Comparison of ENCODE assay signal across 20 cellular contexts in genomic region chr15:39461536-39462140, GRCh38.
DNase-seq lines count a peak whose midpoint lies in the region; ATAC-seq, FAIRE-seq and TF ChIP-seq lines count a peak whose summit lies in the region.
"Had no signal": no experiment of that assay in that cellular context is flagged by ENCODE, and none has a peak within 500 bp of the region (broad histone marks: within the 10 kb centered on the region; RNA-seq: fewer than 3 reads in every experiment).

No MANE protein-coding gene starts in this region.

- H3K4me1 Mint-ChIP-seq in nephron (peaks cover 20% of the 10 kb centered on the region), progenitor cell of endocrine pancreas (ENCODE audit: low read depth) (no peaks in the 10 kb centered on the region)
- H3K4me1 Mint-ChIP-seq in activated T-helper 2 cell treated with anti-CD3 and anti-CD28 coated beads, Interferon-gamma antibody, Interleukin-2, Interleukin-4, amounts not matched to agents 10 μg/mL and 5 μg/mL and 100 μg/mL, durations not matched to agents 14 hours and 24 hours and 36 hours (ENCODE audit: low read depth) = no peaks in the 10 kb centered on the region

- H3K27me3 ChIP-seq in liver (ENCODE audit: control insufficient read depth in 4 of 4, insufficient read depth in 4 of 4, low read length in 3 of 4) (no peaks in the 10 kb centered on the region), HepG2 (ENCODE audit: control insufficient read depth in 1 of 2, insufficient read depth in 2 of 2, low read length in 2 of 2) (no peaks in the 10 kb centered on the region; a peak in 1 of 5 replicates)
- H3K27me3 ChIP-seq: brain microvascular endothelial cell, upper lobe of right lung had no signal

- H3K27ac Mint-ChIP-seq in nephron = peak overlapping the region; percentile 38 to 87 (median 78)
- no peak overlapping the region for H3K27ac Mint-ChIP-seq in activated T-helper 2 cell treated with anti-CD3 and anti-CD28 coated beads, Interferon-gamma antibody, Interleukin-2, Interleukin-4, amounts not matched to agents 10 μg/mL and 5 μg/mL and 100 μg/mL, durations not matched to agents 14 hours and 24 hours and 36 hours
- H3K27ac Mint-ChIP-seq in progenitor cell of endocrine pancreas = no peak overlapping the region
- H3K27ac Mint-ChIP-seq: activated naive CD4-positive, alpha-beta T cell treated with anti-CD3 and anti-CD28 coated beads, Interleukin-2, amount 50 U/mL, for 72 hours; activated T-cell treated with anti-CD3 and anti-CD28 coated beads, Interleukin-2, amount 50 U/mL, for 24 hours; stimulated activated naive CD8-positive, alpha-beta T cell treated with anti-CD3 and anti-CD28 coated beads, Interleukin-15, Interleukin-2, amounts not matched to agents 100 ng/mL and 50 ng/mL, for 24 hours had no signal

- H3K36me3 ChIP-seq in liver (ENCODE audit: control insufficient read depth in 4 of 4, insufficient read depth in 3 of 4, low read depth in 1 of 4, low read length in 3 of 4) (no peaks in the 10 kb centered on the region), HepG2 (replicated peaks in 1 of 2; ENCODE audit: control insufficient read depth in 1 of 2, insufficient read depth in 2 of 2, low read length in 2 of 2) (no peaks in the 10 kb centered on the region)
- H3K36me3 ChIP-seq: brain microvascular endothelial cell, prostate gland, upper lobe of right lung had no signal

- FAIRE-seq in HepG2 (lab: Jason Lieb, UNC) = no peak
- FAIRE-seq: A549 had no signal

- no TSS peak for BruUV-seq in HepG2 (replicated peaks; lab: Mats Ljungman, UMichigan)

- peak overlapping the region in 1 of 2 donors; percentile 17 for H3K27ac ChIP-seq in liver (ENCODE audit: low read depth in 1 of 2, low read length in 2 of 2)
- no peak overlapping the region for H3K27ac ChIP-seq in HepG2 (ENCODE audit: extremely low read length, insufficient read depth, low read length)
- H3K27ac ChIP-seq: A549, prostate gland, RWPE1, upper lobe of right lung had no signal

- no peak for TF ChIP-seq EP300 in HepG2 (IDR thresholded peaks at IDR 0.05; ENCODE audit: low read depth in 2 of 2, low read length in 2 of 2)
- TF ChIP-seq EP300 in HepG2 (CRISPR knock-in tag; IDR thresholded peaks at IDR 0.05; ENCODE audit: borderline replicate concordance) = no peak

- in situ Hi-C loops in HepG2 (cut with HindIII; ENCODE audit: extremely low pct_ligation_motif_present, low pct_unique_long_range_greater_than_20kb) = no loop called here

- H3K9ac ChIP-seq in liver (ENCODE audit: low read depth in 1 of 2, low read length in 2 of 2) (no peak overlapping the region), HepG2 (ENCODE audit: insufficient read depth, low read depth, low read length) (no peak overlapping the region)

- no peak overlapping the region for H3K4me2 ChIP-seq in HepG2 (ENCODE audit: low read depth, low read length)
- H3K4me2 ChIP-seq: A549 had no signal

- POLR2A ChIA-PET in HepG2 (lab: Yijun Ruan, JAX) = no interaction called here

- H3K4me1 ChIP-seq in liver (ENCODE audit: control insufficient read depth in 4 of 4, insufficient read depth in 4 of 4, low read length in 3 of 4) = no peaks in the 10 kb centered on the region
- H3K4me1 ChIP-seq in HepG2 (ENCODE audit: insufficient read depth, low read length) = peaks cover 4% of the 10 kb centered on the region
- H3K4me1 ChIP-seq: A549, prostate gland had no signal

- DNase-seq in HepG2 (ENCODE audit: low spot score) = no peak
- DNase-seq in Right ventricle myocardium inferior (ENCODE audit: missing footprints) = peak; percentile 68
- no peak for DNase-seq in activated T-helper 2 cell treated with anti-CD3 and anti-CD28 coated beads, Interferon-gamma antibody, Interleukin-2, Interleukin-4, amounts not matched to agents 10 μg/mL and 5 μg/mL and 100 μg/mL, durations not matched to agents 14 hours and 24 hours and 36 hours (ENCODE audit: low spot score)
- no peak for DNase-seq in progenitor cell of endocrine pancreas (ENCODE audit: low spot score, unreplicated experiment)
- DNase-seq: activated T-cell treated with anti-CD3 and anti-CD28 coated beads, Interleukin-2, amount 50 U/mL, for 24 hours; brain microvascular endothelial cell; DMS53; H7; upper lobe of right lung had no signal

- peaks cover 5% of the 10 kb centered on the region for H3K27me3 Mint-ChIP-seq in nephron (ENCODE audit: low read depth)
- H3K27me3 Mint-ChIP-seq in activated T-helper 2 cell treated with anti-CD3 and anti-CD28 coated beads, Interferon-gamma antibody, Interleukin-2, Interleukin-4, amounts not matched to agents 10 μg/mL and 5 μg/mL and 100 μg/mL, durations not matched to agents 14 hours and 24 hours and 36 hours (ENCODE audit: low read depth) = peaks cover 8% of the 10 kb centered on the region
- no peaks in the 10 kb centered on the region for H3K27me3 Mint-ChIP-seq in progenitor cell of endocrine pancreas
- H3K27me3 Mint-ChIP-seq: stimulated activated naive CD8-positive, alpha-beta T cell treated with anti-CD3 and anti-CD28 coated beads, Interleukin-15, Interleukin-2, amounts not matched to agents 100 ng/mL and 50 ng/mL, for 24 hours had no signal

- no peaks in the 10 kb centered on the region for H4K20me1 ChIP-seq in HepG2 (ENCODE audit: insufficient read depth, low read length)

- H3K36me3 Mint-ChIP-seq in nephron (ENCODE audit: low read depth) = no peaks in the 10 kb centered on the region
- H3K36me3 Mint-ChIP-seq in activated T-helper 2 cell treated with anti-CD3 and anti-CD28 coated beads, Interferon-gamma antibody, Interleukin-2, Interleukin-4, amounts not matched to agents 10 μg/mL and 5 μg/mL and 100 μg/mL, durations not matched to agents 14 hours and 24 hours and 36 hours (ENCODE audit: low read depth) = no peaks in the 10 kb centered on the region
- no peaks in the 10 kb centered on the region for H3K36me3 Mint-ChIP-seq in progenitor cell of endocrine pancreas (ENCODE audit: insufficient read depth)
- H3K36me3 Mint-ChIP-seq: activated naive CD4-positive, alpha-beta T cell treated with anti-CD3 and anti-CD28 coated beads, Interleukin-2, amount 50 U/mL, for 72 hours had no signal

- TF ChIP-seq RAD21 in liver (IDR thresholded peaks at IDR 0.05) (peak in 1 of 2 donors; percentile 20), HepG2 (CRISPR knock-in tag; IDR thresholded peaks at IDR 0.05) (no peak)

- CTCF ChIA-PET in HepG2 (lab: Yijun Ruan, JAX; ENCODE audit: low intra/inter-chr PET ratio, low total read pairs) = no interaction called here

- TF ChIP-seq POLR2A in HepG2 (IDR thresholded peaks at IDR 0.05; ENCODE audit: insufficient read depth in 1 of 2, low read depth in 2 of 2, low read length in 2 of 2) = no peak

- H3K4me3 Mint-ChIP-seq in nephron (no peak overlapping the region), progenitor cell of endocrine pancreas (ENCODE audit: low read depth) (no peak overlapping the region)
- no peak overlapping the region for H3K4me3 Mint-ChIP-seq in activated T-helper 2 cell treated with anti-CD3 and anti-CD28 coated beads, Interferon-gamma antibody, Interleukin-2, Interleukin-4, amounts not matched to agents 10 μg/mL and 5 μg/mL and 100 μg/mL, durations not matched to agents 14 hours and 24 hours and 36 hours (ENCODE audit: low read depth)
- H3K4me3 Mint-ChIP-seq: activated T-cell treated with anti-CD3 and anti-CD28 coated beads, Interleukin-2, amount 50 U/mL, for 24 hours; CD14-positive monocyte; stimulated activated naive CD8-positive, alpha-beta T cell treated with anti-CD3 and anti-CD28 coated beads, Interleukin-15, Interleukin-2, amounts not matched to agents 100 ng/mL and 50 ng/mL, for 24 hours had no signal

- no peak overlapping the region for H2AFZ ChIP-seq in HepG2 (ENCODE audit: low read length)

- H3K9me3 Mint-ChIP-seq in nephron (peaks cover 2% of the 10 kb centered on the region), progenitor cell of endocrine pancreas (ENCODE audit: low read depth) (no peaks in the 10 kb centered on the region)
- H3K9me3 Mint-ChIP-seq in activated T-helper 2 cell treated with anti-CD3 and anti-CD28 coated beads, Interferon-gamma antibody, Interleukin-2, Interleukin-4, amounts not matched to agents 10 μg/mL and 5 μg/mL and 100 μg/mL, durations not matched to agents 14 hours and 24 hours and 36 hours = no peaks in the 10 kb centered on the region
- H3K9me3 Mint-ChIP-seq: activated naive CD4-positive, alpha-beta T cell treated with anti-CD3 and anti-CD28 coated beads, Interleukin-2, amount 50 U/mL, for 72 hours; activated T-cell treated with anti-CD3 and anti-CD28 coated beads, Interleukin-2, amount 50 U/mL, for 24 hours; stimulated activated naive CD8-positive, alpha-beta T cell treated with anti-CD3 and anti-CD28 coated beads, Interleukin-15, Interleukin-2, amounts not matched to agents 100 ng/mL and 50 ng/mL, for 24 hours had no signal

- intact Hi-C loops in HepG2 (cut with micrococcal nuclease; ENCODE audit: unreplicated experiment) (no loop called here), Right ventricle myocardium inferior (cut with DNase I) (no loop called here)
- intact Hi-C loops in activated T-helper 2 cell treated with anti-CD3 and anti-CD28 coated beads, Interferon-gamma antibody, Interleukin-2, Interleukin-4, amounts not matched to agents 10 μg/mL and 5 μg/mL and 100 μg/mL, durations not matched to agents 14 hours and 24 hours and 36 hours (cut with micrococcal nuclease) = no loop called here

- 70% methylated on average over 2 of the region's 2 CpGs for WGBS in liver
- 40% methylated on average over 2 of the region's 2 CpGs for WGBS in HepG2 (ENCODE audit: low lambda C conversion rate)

- no peaks in the 10 kb centered on the region for H3K79me2 ChIP-seq in HepG2 (ENCODE audit: insufficient read depth, low read length)

- no peak for TF ChIP-seq CTCF in liver (IDR thresholded peaks at IDR 0.05; ENCODE audit: low read depth, low read length, missing input control)
- TF ChIP-seq CTCF in HepG2 (CRISPR knock-in tag; IDR thresholded peaks at IDR 0.05) = no peak
- no peak for TF ChIP-seq CTCF in nephron (IDR thresholded peaks at IDR 0.05; ENCODE audit: unreplicated experiment in 3 of 3)
- TF ChIP-seq CTCF in progenitor cell of endocrine pancreas (IDR thresholded peaks at IDR 0.05; ENCODE audit: unreplicated experiment) = no peak

- no peaks in the 10 kb centered on the region for H3K9me3 ChIP-seq in liver (ENCODE audit: control insufficient read depth in 4 of 4, low read length in 3 of 4)
- H3K9me3 ChIP-seq in HepG2 (ENCODE audit: low read length) = no peaks in the 10 kb centered on the region
- H3K9me3 ChIP-seq: A549, prostate gland, upper lobe of right lung had no signal

- H3K4me3 ChIP-seq in liver (ENCODE audit: low read depth in 1 of 3, low read length in 3 of 3) (no peak overlapping the region), HepG2 (replicated peaks in 1 of 3; ENCODE audit: insufficient read depth in 1 of 3, low read depth in 2 of 3, low read length in 3 of 3) (no peak overlapping the region)
- H3K4me3 ChIP-seq: A549, prostate gland, upper lobe of right lung had no signal

- ATAC-seq in HepG2 = no peak
- ATAC-seq in Right ventricle myocardium inferior = peak; percentile 83
- no peak for ATAC-seq in HG02623 (IDR thresholded peaks at IDR 0.05; ENCODE audit: unreplicated experiment)
- no peak for ATAC-seq in HG03045 (IDR thresholded peaks at IDR 0.05; ENCODE audit: unreplicated experiment)
- ATAC-seq: A549; activated naive CD4-positive, alpha-beta T cell treated with anti-CD3 and anti-CD28 coated beads, Interleukin-2, amount 50 U/mL, for 72 hours; esophagus mucosa; upper lobe of right lung had no signal

TF ChIP-seq in liver, 16 proteins besides CTCF, POLR2A, EP300 and RAD21 (continues in another document):
- TF ChIP-seq SP1 (IDR thresholded peaks at IDR 0.05) = peak; percentile 36

TF ChIP-seq in HepG2, 621 proteins besides CTCF, POLR2A, EP300 and RAD21 (continues in another document):
- TF ChIP-seq PPARG (CRISPR knock-in tag; conservative IDR thresholded peaks at IDR 0.05) = no peak

Comparison
In these comparisons a context has a peak if more than half of its experiments do, and no peak if none do; other contexts are left out.
1. H3K27ac Mint-ChIP-seq: peak in nephron (3 of 3); none in activated T-helper 2 cell treated with anti-CD3 and anti-CD28 coated beads, Interferon-gamma antibody, Interleukin-2, Interleukin-4, amounts not matched to agents 10 μg/mL and 5 μg/mL and 100 μg/mL, durations not matched to agents 14 hours and 24 hours and 36 hours (single experiment) and progenitor cell of endocrine pancreas (single experiment).